In the genomic region with DNA sequence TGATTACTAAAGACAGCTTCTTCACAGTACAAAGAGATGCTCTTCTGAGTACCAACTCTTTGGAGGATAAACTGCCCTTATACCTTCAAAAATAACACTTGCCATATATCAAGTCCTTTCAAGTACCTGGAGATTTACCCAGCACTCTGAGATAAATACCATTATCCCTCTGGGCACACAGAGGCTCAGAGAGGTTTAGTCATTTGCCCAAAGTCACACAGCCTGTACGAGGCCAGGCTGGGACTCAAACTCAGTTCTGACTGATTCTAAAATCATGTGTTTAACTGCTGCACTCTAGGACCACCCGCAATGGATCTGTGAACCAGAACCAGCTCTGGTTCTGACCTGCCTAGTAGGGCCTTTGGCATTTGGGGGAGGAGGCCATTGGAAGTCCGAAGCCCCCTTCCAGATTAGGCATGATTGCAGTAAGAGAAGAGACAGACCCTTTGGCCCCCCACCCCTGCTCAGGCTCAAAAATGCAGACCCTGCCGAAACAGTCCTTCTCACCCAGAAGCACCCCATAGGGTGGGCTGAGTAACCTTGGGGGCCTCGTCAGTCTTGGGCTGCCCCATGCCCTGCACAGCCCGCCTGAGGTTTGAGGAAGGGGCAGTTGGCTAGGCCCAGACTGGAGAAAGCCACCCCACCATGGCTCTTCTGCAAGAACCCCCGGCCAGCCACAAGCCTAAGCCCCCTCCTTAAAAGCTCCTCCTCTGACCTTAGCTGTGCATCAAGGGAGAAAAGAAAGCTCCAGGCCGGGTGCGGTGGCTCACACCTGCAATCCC, we compare ENCODE assay signal across 16 cellular contexts. TPM values are rescaled to one million over a fixed set of nuclear protein-coding genes. Genes with fewer than 3 reads are reported as not detected.
A peak's percentile ranks its signal among the peaks of the same experiment; 100 is the strongest.
DNase-seq lines count a peak whose midpoint lies in the region; ATAC-seq, FAIRE-seq and TF ChIP-seq lines count a peak whose summit lies in the region.
"Had no signal": no experiment of that assay in that cellular context is flagged by ENCODE, and none has a peak within 500 bp of the region (broad histone marks: within the 10 kb centered on the region; RNA-seq: fewer than 3 reads in every experiment).

No MANE protein-coding gene starts in this region.

- no peaks in the 10 kb centered on the region for H3K9me3 Mint-ChIP-seq in astrocyte (ENCODE audit: unreplicated experiment)
- H3K9me3 Mint-ChIP-seq: naive thymus-derived CD8-positive, alpha-beta T cell had no signal

- DNase-seq in AG04449 (ENCODE audit: low read depth, low spot score) (no peak), astrocyte (ENCODE audit: low read depth) (no peak), lower lobe of right lung (no peak), spleen (no peak), T-helper 17 cell (no peak)
- DNase-seq: Calu3; cerebellar nuclear complex; hippocampal formation; MV-4-11; naive thymus-derived CD8-positive, alpha-beta T cell; NCI-H748 treated with DMSO at 0.1 percent for 48 hours; PC-3; stimulated activated CD4-positive, alpha-beta T cell treated with anti-CD3 and anti-CD28 coated beads, Interleukin-2, amount 100 ng/mL, for 24 hours had no signal

- CTCF ChIA-PET in AG04449 (lab: Yijun Ruan, JAX), result interaction anchor here (1.2 to 35.1 kb wide), 6 partner anchors 18 to 44 kb away, joined by 3 to 737 read pairs (median 4); partner anchors contain the start of gene IL17B

- no peak overlapping the region for H3K9ac ChIP-seq in astrocyte (ENCODE audit: low read length)

- H4K20me1 ChIP-seq in astrocyte (ENCODE audit: insufficient read depth, low read length), result peaks cover 96% of the 10 kb centered on the region

- peak overlapping the region; percentile 37 for H3K4me2 ChIP-seq in astrocyte (ENCODE audit: low read length)

- H3K27ac Mint-ChIP-seq in astrocyte (ENCODE audit: unreplicated experiment) (no peak overlapping the region), T-helper 17 cell (no peak overlapping the region)

- 74 to 87% (median 77%) methylated on average over 5 to 9 of the region's 9 CpGs for WGBS in spleen, 5 donors

- H3K27ac ChIP-seq in astrocyte (ENCODE audit: low read depth, low read length) (no peak overlapping the region), lower lobe of right lung (peak overlapping the region; percentile 76), spleen (peak overlapping the region in 7 of 8 donors; percentile 28 to 82 (median 64))

- no peak for ATAC-seq in lower lobe of right lung
- no peak for ATAC-seq in HG03378 (IDR thresholded peaks at IDR 0.05; ENCODE audit: unreplicated experiment)
- no peak for ATAC-seq in T-helper 17 cell
- no peak for ATAC-seq in HG03342 (IDR thresholded peaks at IDR 0.05; ENCODE audit: unreplicated experiment)
- no peak for ATAC-seq in GM19455 (IDR thresholded peaks at IDR 0.05; ENCODE audit: unreplicated experiment)
- ATAC-seq: naive thymus-derived CD8-positive, alpha-beta T cell; PC-3 had no signal

- H3K4me1 ChIP-seq in astrocyte (ENCODE audit: insufficient read depth, low read length) (peaks cover 70% of the 10 kb centered on the region), lower lobe of right lung (peaks cover 12% of the 10 kb centered on the region), spleen (peaks cover 0 to 27% (median 2%) of the 10 kb centered on the region in 6 donors)

- peaks cover 3% of the 10 kb centered on the region for H3K36me3 ChIP-seq in astrocyte (ENCODE audit: insufficient read depth, low read length)
- H3K36me3 ChIP-seq in lower lobe of right lung, result peaks cover 5% of the 10 kb centered on the region
- H3K36me3 ChIP-seq in spleen, result peaks cover 0 to 14% (median 0%) of the 10 kb centered on the region in 6 donors

- H3K79me2 ChIP-seq in astrocyte (ENCODE audit: insufficient read depth, low read length), result peaks cover 100% of the 10 kb centered on the region

- no peak for TF ChIP-seq POLR2A in spleen (IDR thresholded peaks at IDR 0.05)

- H3K4me3 ChIP-seq in AG04449 (ENCODE audit: low read depth, low read length), result peak overlapping the region; percentile 100
- no peak overlapping the region for H3K4me3 ChIP-seq in astrocyte (ENCODE audit: insufficient read depth, low read depth, low read length)
- H3K4me3 ChIP-seq in lower lobe of right lung, result peak overlapping the region; percentile 54
- H3K4me3 ChIP-seq in spleen, result peak overlapping the region in 5 of 8 donors; percentile 38 to 58 (median 45)

- H3K4me1 Mint-ChIP-seq in astrocyte (ENCODE audit: low read depth, unreplicated experiment) (peaks cover 41% of the 10 kb centered on the region), T-helper 17 cell (no peaks in the 10 kb centered on the region)

- TF ChIP-seq CTCF in AG04449 (IDR thresholded peaks at IDR 0.05; ENCODE audit: insufficient read depth, low read length, missing control alignments) (no peak), astrocyte (IDR thresholded peaks at IDR 0.05; ENCODE audit: insufficient read depth, low read depth, low read length) (no peak), lower lobe of right lung (IDR thresholded peaks at IDR 0.05) (no peak), spleen (IDR thresholded peaks at IDR 0.05 in 8 of 11, conservative IDR thresholded peaks at IDR 0.05 in 3 of 11) (no peak)

- POLR2A ChIA-PET in AG04449 (lab: Yijun Ruan, JAX), result interaction anchor here (1.3 to 14.5 kb wide), 5 partner anchors 4 to 38 kb away, joined by 3 to 255 read pairs (median 4); no protein-coding TSS in a partner anchor

- H3K9me3 ChIP-seq in astrocyte (ENCODE audit: insufficient read depth, low read depth, low read length), result no peaks in the 10 kb centered on the region
- H3K9me3 ChIP-seq in lower lobe of right lung, result no peaks in the 10 kb centered on the region
- no peaks in the 10 kb centered on the region for H3K9me3 ChIP-seq in spleen
- no peaks in the 10 kb centered on the region for H3K9me3 ChIP-seq in T-helper 17 cell (ENCODE audit: control insufficient read depth, low read length, poor library complexity, severe bottlenecking)

- H3K4me3 Mint-ChIP-seq in astrocyte (ENCODE audit: unreplicated experiment), result peak overlapping the region; percentile 54
- no peak overlapping the region for H3K4me3 Mint-ChIP-seq in T-helper 17 cell
- H3K4me3 Mint-ChIP-seq: naive thymus-derived CD8-positive, alpha-beta T cell had no signal

- no peak overlapping the region for H2AFZ ChIP-seq in astrocyte (ENCODE audit: low read depth, low read length)

- no peaks in the 10 kb centered on the region for H3K27me3 ChIP-seq in astrocyte (ENCODE audit: insufficient read depth, low read length)
- H3K27me3 ChIP-seq in lower lobe of right lung (ENCODE audit: low read depth), result no peaks in the 10 kb centered on the region
- H3K27me3 ChIP-seq in spleen (replicated peaks in 1 of 7), result no peaks in the 10 kb centered on the region

- H3K27me3 Mint-ChIP-seq in astrocyte (ENCODE audit: low read depth, unreplicated experiment) (no peaks in the 10 kb centered on the region), T-helper 17 cell (peaks cover 25% of the 10 kb centered on the region)

- H3K36me3 Mint-ChIP-seq in astrocyte (ENCODE audit: low read depth, unreplicated experiment) (peaks cover 11% of the 10 kb centered on the region), T-helper 17 cell (ENCODE audit: low read depth) (no peaks in the 10 kb centered on the region)
- H3K36me3 Mint-ChIP-seq: naive thymus-derived CD8-positive, alpha-beta T cell had no signal

- intact Hi-C loops in lower lobe of right lung (cut with DNase I), result no loop called here
- intact Hi-C loops in spleen (cut with DNase I; ENCODE audit: low total_unique reads), result no loop called here

- FAIRE-seq in astrocyte (lab: Jason Lieb, UNC), result no peak

RNA-seq across cellular contexts. Expression of gene IL17B, which starts 32.8 kb away (rescaled TPM):
- 0.54 and 0.60 TPM in 2 replicates for total RNA-seq in astrocyte
- not detected for total RNA-seq in lower lobe of right lung
- 1 to 10 TPM in 2 of 7 donors, under 1 TPM in 1, not detected in 4; 0.57 to 1.4 (median 1.1) TPM for total RNA-seq in spleen
- polyA plus RNA-seq in spleen, result under 1 TPM; 0.30 to 0.62 (median 0.38) TPM
- total RNA-seq in T-helper 17 cell, result not detected
- total RNA-seq: Calu3; naive thymus-derived CD8-positive, alpha-beta T cell; PC-3 had no signal
- polyA plus RNA-seq: naive thymus-derived CD8-positive, alpha-beta T cell had no signal

RNA-seq across cellular contexts. Expression of gene PCYOX1L, which starts 54.1 kb away (rescaled TPM):
- 16.6 and 21.8 TPM in 2 replicates for total RNA-seq in astrocyte
- total RNA-seq in lower lobe of right lung, result 5.9 TPM
- 10 to 100 TPM in 1 of 7 donors, 1 to 10 TPM in 6; 5.4 to 13.0 (median 7.8) TPM for total RNA-seq in spleen
- polyA plus RNA-seq in spleen, result 10 to 100 TPM in 1 of 3 donors, 1 to 10 TPM in 2; 6.8 to 11.7 (median 8.1) TPM
- total RNA-seq in T-helper 17 cell, result 10 to 100 TPM; 33.1 to 35.0 TPM
